In the genomic region with DNA sequence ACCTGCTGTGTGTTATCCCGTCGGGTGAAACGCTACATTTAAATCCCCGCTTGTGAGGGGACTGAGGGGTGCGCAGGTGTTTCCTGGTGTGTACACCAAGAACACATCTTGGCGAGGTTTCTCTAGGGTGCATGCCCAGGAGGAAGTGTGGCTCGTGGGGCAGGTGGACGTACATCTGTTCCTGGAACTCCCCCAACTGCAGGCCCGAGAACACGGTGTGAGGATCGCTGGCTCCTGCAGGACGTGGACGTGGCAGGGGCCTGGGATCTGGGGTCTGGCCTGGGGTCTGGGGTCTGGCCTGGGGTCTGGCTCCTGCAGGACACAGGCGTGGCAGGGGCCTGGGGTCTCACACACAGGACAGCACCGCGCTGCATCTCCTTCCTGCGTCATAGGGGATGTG, we compare ENCODE assay signal across 33 cellular contexts. TPM values are rescaled to one million over a fixed set of nuclear protein-coding genes. Genes with fewer than 3 reads are reported as not detected.
"Had no signal": no experiment of that assay in that cellular context is flagged by ENCODE, and none has a peak within 500 bp of the region (broad histone marks: within the 10 kb centered on the region; RNA-seq: fewer than 3 reads in every experiment).

No MANE protein-coding gene starts in this region.

- DNase-seq: activated CD4-positive, alpha-beta T cell treated with anti-CD3 and anti-CD28 coated beads for 36 hours; activated CD4-positive, alpha-beta T cell treated with anti-CD3 and anti-CD28 coated beads, Interleukin-2, amount 50 U/mL, for 4 hours; activated CD4-positive, CD25-positive, alpha-beta regulatory T cell; activated gamma-delta T cell treated with Interleukin-2 at 50 U/mL for 16 hours; activated naive CD4-positive, alpha-beta T cell treated with anti-CD3 and anti-CD28 coated beads, Interleukin-2, amount 50 U/mL, for 16 hours; activated T-cell treated with anti-CD3 and anti-CD28 coated beads, Interleukin-2, amount 50 U/mL, for 1 hour; amygdala; central memory CD4-positive, alpha-beta T cell; dermis blood vessel endothelial cell; effector CD4-positive, alpha-beta T cell; foreskin keratinocyte; hypothalamus; immature natural killer cell; mesendoderm; mucosa of descending colon; retina; small intestine; stimulated activated CD4-positive, alpha-beta T cell treated with anti-CD3 and anti-CD28 coated beads, Interleukin-4, amount 100 ng/mL, for 24 hours; thyroid gland; upper lobe of right lung had no signal

- H3K27me3 ChIP-seq: foreskin keratinocyte, thyroid gland, upper lobe of right lung had no signal

- H3K4me3 ChIP-seq: esophagus muscularis mucosa, heart left ventricle, lung, mucosa of descending colon, prostate gland, thyroid gland, upper lobe of right lung had no signal

- H3K27ac ChIP-seq: esophagus muscularis mucosa, foreskin keratinocyte, heart left ventricle, prostate gland, thyroid gland, upper lobe of right lung had no signal

- H3K36me3 Mint-ChIP-seq: immature natural killer cell; natural killer cell treated with Interleukin-12 subunit alpha and Interleukin-12 subunit beta and Interleukin-15 and Interleukin-18, amount 100 ng/mL, for 72 hours; stimulated activated effector memory CD8-positive, alpha-beta T cell treated with anti-CD3 and anti-CD28 coated beads, Interleukin-12 subunit alpha, Interleukin-12 subunit beta, amount 100 ng/mL, for 72 hours had no signal

- H3K9me3 Mint-ChIP-seq: stimulated activated effector memory CD8-positive, alpha-beta T cell treated with anti-CD3 and anti-CD28 coated beads, Interleukin-12 subunit alpha, Interleukin-12 subunit beta, amount 100 ng/mL, for 72 hours had no signal

- ATAC-seq: activated CD4-positive, alpha-beta T cell treated with anti-CD3 and anti-CD28 coated beads for 36 hours; foreskin keratinocyte; heart left ventricle; mucosa of descending colon; natural killer cell treated with Interleukin-12 subunit alpha and Interleukin-12 subunit beta and Interleukin-15 and Interleukin-18, amount 100 ng/mL, for 72 hours; sciatic nerve; stimulated activated effector memory CD8-positive, alpha-beta T cell treated with anti-CD3 and anti-CD28 coated beads, Interleukin-12 subunit alpha, Interleukin-12 subunit beta, amount 100 ng/mL, for 72 hours; upper lobe of right lung had no signal

- H3K4me1 ChIP-seq: foreskin keratinocyte, heart left ventricle, prostate gland, thyroid gland, upper lobe of right lung had no signal

- FAIRE-seq: small intestine had no signal

- H3K27ac Mint-ChIP-seq: activated CD4-positive, alpha-beta T cell treated with anti-CD3 and anti-CD28 coated beads for 36 hours; activated T-helper 1 cell treated with anti-CD3 and anti-CD28 coated beads, Interleukin-12 subunit alpha, Interleukin-12 subunit beta, Interleukin-2, Interleukin-4 antibody, amounts not matched to agents 30 ng/mL and 10 ng/mL and 1 ng/mL, durations not matched to agents 14 hours and 24 hours and 36 hours; immature natural killer cell; natural killer cell treated with Interleukin-12 subunit alpha and Interleukin-12 subunit beta and Interleukin-15 and Interleukin-18, amount 100 ng/mL, for 72 hours; stimulated activated effector memory CD8-positive, alpha-beta T cell treated with anti-CD3 and anti-CD28 coated beads, Interleukin-12 subunit alpha, Interleukin-12 subunit beta, amount 100 ng/mL, for 72 hours; stimulated activated naive CD8-positive, alpha-beta T cell treated with anti-CD3 and anti-CD28 coated beads, Interleukin-15, Interleukin-2, amounts not matched to agents 100 ng/mL and 50 ng/mL, for 24 hours had no signal

- H3K9me3 ChIP-seq: esophagus muscularis mucosa, heart left ventricle, mucosa of descending colon, prostate gland, thyroid gland, upper lobe of right lung had no signal

- H3K4me3 Mint-ChIP-seq: activated CD4-positive, alpha-beta T cell treated with anti-CD3 and anti-CD28 coated beads for 36 hours; activated T-helper 1 cell treated with anti-CD3 and anti-CD28 coated beads, Interleukin-12 subunit alpha, Interleukin-12 subunit beta, Interleukin-2, Interleukin-4 antibody, amounts not matched to agents 30 ng/mL and 10 ng/mL and 1 ng/mL, durations not matched to agents 14 hours and 24 hours and 36 hours; immature natural killer cell; natural killer cell treated with Interleukin-12 subunit alpha and Interleukin-12 subunit beta and Interleukin-15 and Interleukin-18, amount 100 ng/mL, for 72 hours; stimulated activated effector memory CD8-positive, alpha-beta T cell treated with anti-CD3 and anti-CD28 coated beads, Interleukin-12 subunit alpha, Interleukin-12 subunit beta, amount 100 ng/mL, for 72 hours; stimulated activated naive CD8-positive, alpha-beta T cell treated with anti-CD3 and anti-CD28 coated beads, Interleukin-15, Interleukin-2, amounts not matched to agents 100 ng/mL and 50 ng/mL, for 24 hours had no signal

- H3K4me1 Mint-ChIP-seq: activated CD4-positive, alpha-beta T cell treated with anti-CD3 and anti-CD28 coated beads for 36 hours; immature natural killer cell; stimulated activated effector memory CD8-positive, alpha-beta T cell treated with anti-CD3 and anti-CD28 coated beads, Interleukin-12 subunit alpha, Interleukin-12 subunit beta, amount 100 ng/mL, for 72 hours had no signal

- H3K36me3 ChIP-seq: esophagus muscularis mucosa, heart left ventricle, prostate gland, thyroid gland, upper lobe of right lung had no signal

RNA-seq across cellular contexts. Expression of a gene that starts 10.1 kb away (rescaled TPM):
- total RNA-seq: activated CD4-positive, alpha-beta T cell treated with anti-CD3 and anti-CD28 coated beads for 36 hours; dermis blood vessel endothelial cell; myocyte; osteoblast had no signal
- polyA plus RNA-seq: immature natural killer cell had no signal

RNA-seq across cellular contexts. Expression of a gene that starts 59.9 kb away (rescaled TPM):
- total RNA-seq: activated CD4-positive, alpha-beta T cell treated with anti-CD3 and anti-CD28 coated beads for 36 hours; activated T-helper 1 cell treated with anti-CD3 and anti-CD28 coated beads, Interleukin-12 subunit alpha, Interleukin-12 subunit beta, Interleukin-2, Interleukin-4 antibody, amounts not matched to agents 30 ng/mL and 10 ng/mL and 1 ng/mL, durations not matched to agents 14 hours and 24 hours and 36 hours; dermis blood vessel endothelial cell; esophagus muscularis mucosa; foreskin keratinocyte; heart left ventricle; kidney epithelial cell; mucosa of descending colon; myocyte; natural killer cell treated with Interleukin-12 subunit alpha and Interleukin-12 subunit beta and Interleukin-15 and Interleukin-18, amount 100 ng/mL, for 72 hours; osteoblast; sciatic nerve; T-helper 1 cell treated with Interleukin-12 subunit alpha and Interleukin-12 subunit beta and Interleukin-4 antibody, amounts not matched to agents 30 ng/mL and 1 ng/mL, for 36 hours; thyroid gland; upper lobe of right lung had no signal
- polyA plus RNA-seq: foreskin keratinocyte, heart left ventricle, immature natural killer cell, small intestine had no signal
